ENCODE assay signal across 8 cellular contexts in genomic region chr15:90664650-90665287, GRCh38. TPM values are rescaled to one million over a fixed set of nuclear protein-coding genes. Genes with fewer than 3 reads are reported as not detected.
DNase-seq lines count a peak whose midpoint lies in the region; ATAC-seq and TF ChIP-seq lines count a peak whose summit lies in the region.

No MANE protein-coding gene starts in this region.

- H3K9me3 Mint-ChIP-seq in activated CD4-positive, alpha-beta T cell treated with anti-CD3 and anti-CD28 coated beads for 36 hours (ENCODE audit: low read depth) = no peaks in the 10 kb centered on the region
- H3K9me3 Mint-ChIP-seq in stimulated activated memory B cell treated with anti-CD40 and anti-IgM and Interleukin-4, amounts not matched to agents 10 μg/mL and 1 μg/mL and 100 μg/mL, for 72 hours = no peaks in the 10 kb centered on the region

- POLR2A ChIA-PET in activated CD4-positive, alpha-beta T cell treated with anti-CD3 and anti-CD28 coated beads for 36 hours (lab: Charles Lee) = interaction anchor here (0.5 kb wide), 1 partner anchor 52 kb away, joined by 3 read pairs; the partner anchor contains the start of gene BLM

- no peaks in the 10 kb centered on the region for H3K9me3 ChIP-seq in adrenal gland (replicated peaks in 1 of 3)
- H3K9me3 ChIP-seq in right cardiac atrium (ENCODE audit: control insufficient read depth, low read length) = no peaks in the 10 kb centered on the region

- no peak for TF ChIP-seq POLR2A in adrenal gland (IDR thresholded peaks at IDR 0.05)

- TF ChIP-seq CTCF in adrenal gland (IDR thresholded peaks at IDR 0.05) = no peak

- H3K4me3 Mint-ChIP-seq in activated CD4-positive, alpha-beta T cell treated with anti-CD3 and anti-CD28 coated beads for 36 hours = peak overlapping the region; percentile 71
- peak overlapping the region; percentile 83 for H3K4me3 Mint-ChIP-seq in stimulated activated memory B cell treated with anti-CD40 and anti-IgM and Interleukin-4, amounts not matched to agents 10 μg/mL and 1 μg/mL and 100 μg/mL, for 72 hours

- CTCF ChIA-PET in activated CD4-positive, alpha-beta T cell treated with anti-CD3 and anti-CD28 coated beads for 36 hours (lab: Charles Lee) = interaction anchor here (0.6 to 1.8 kb wide), 4 partner anchors 12 to 276 kb away, joined by 3 to 7 read pairs (median 4); no protein-coding TSS in a partner anchor

- intact Hi-C loops in activated CD4-positive, alpha-beta T cell treated with anti-CD3 and anti-CD28 coated beads for 36 hours (cut with DNase I, micrococcal nuclease) = loop anchor here in 1 of 2 experiments (5.0 kb wide), 1 partner anchor 223 kb away; no protein-coding TSS in a partner anchor
- intact Hi-C loops in adrenal gland (cut with DNase I) = no loop called here
- intact Hi-C loops in right cardiac atrium (cut with DNase I) = no loop called here

- DNase-seq in activated CD4-positive, alpha-beta T cell treated with anti-CD3 and anti-CD28 coated beads for 36 hours = no peak
- DNase-seq in activated CD4-positive, alpha-beta T cell treated with anti-CD3 and anti-CD28 coated beads for 4 hours = no peak
- peak in 6 of 7 donors; percentile 45 to 76 (median 56) for DNase-seq in adrenal gland
- peak; percentile 73 to 86 (median 82) for DNase-seq in right cardiac atrium
- no peak for DNase-seq in hippocampal formation (lab: John Stamatoyannopoulos, UW)
- DNase-seq in NCI-H524 (lab: John Stamatoyannopoulos, UW) = no peak

- H3K4me1 Mint-ChIP-seq in activated CD4-positive, alpha-beta T cell treated with anti-CD3 and anti-CD28 coated beads for 36 hours = peaks cover 52% of the 10 kb centered on the region
- H3K4me1 Mint-ChIP-seq in stimulated activated memory B cell treated with anti-CD40 and anti-IgM and Interleukin-4, amounts not matched to agents 10 μg/mL and 1 μg/mL and 100 μg/mL, for 72 hours = peaks cover 61% of the 10 kb centered on the region

- no peaks in the 10 kb centered on the region for H3K36me3 ChIP-seq in adrenal gland (replicated peaks in 1 of 2)

- H3K27ac ChIP-seq in adrenal gland (peak overlapping the region in 4 of 5 donors; percentile 75 to 93 (median 89)), right cardiac atrium (ENCODE audit: low read length) (peak overlapping the region; percentile 27)

- peaks cover 5% of the 10 kb centered on the region for H3K36me3 Mint-ChIP-seq in activated CD4-positive, alpha-beta T cell treated with anti-CD3 and anti-CD28 coated beads for 36 hours (ENCODE audit: low read depth)
- H3K36me3 Mint-ChIP-seq in stimulated activated memory B cell treated with anti-CD40 and anti-IgM and Interleukin-4, amounts not matched to agents 10 μg/mL and 1 μg/mL and 100 μg/mL, for 72 hours = no peaks in the 10 kb centered on the region

- H3K4me3 ChIP-seq in adrenal gland (peak overlapping the region in 3 of 4 donors; percentile 17 to 90 (median 56)), right cardiac atrium (ENCODE audit: low read length) (peak overlapping the region; percentile 72)

- WGBS in adrenal gland, 4 donors = 30 to 53% (median 41%) methylated on average over 13 to 28 of the region's 28 CpGs
- 31% methylated on average over 28 of the region's 28 CpGs for WGBS in right cardiac atrium

- ATAC-seq in activated CD4-positive, alpha-beta T cell treated with anti-CD3 and anti-CD28 coated beads for 36 hours = no peak
- ATAC-seq in HG03280 (IDR thresholded peaks at IDR 0.05; ENCODE audit: unreplicated experiment) = peak; percentile 14
- peak; percentile 78 to 79 for ATAC-seq in right cardiac atrium
- ATAC-seq in stimulated activated memory B cell treated with anti-CD40 and anti-IgM and Interleukin-4, amounts not matched to agents 10 μg/mL and 1 μg/mL and 100 μg/mL, for 72 hours = peak; percentile 2

- H3K27me3 ChIP-seq in adrenal gland (no peaks in the 10 kb centered on the region), right cardiac atrium (ENCODE audit: control insufficient read depth, insufficient read depth) (no peaks in the 10 kb centered on the region)

- peak overlapping the region; percentile 72 for H3K27ac Mint-ChIP-seq in activated CD4-positive, alpha-beta T cell treated with anti-CD3 and anti-CD28 coated beads for 36 hours
- H3K27ac Mint-ChIP-seq in stimulated activated memory B cell treated with anti-CD40 and anti-IgM and Interleukin-4, amounts not matched to agents 10 μg/mL and 1 μg/mL and 100 μg/mL, for 72 hours = peak overlapping the region; percentile 96

- peaks cover 9 to 18% of the 10 kb centered on the region in 2 donors for H3K4me1 ChIP-seq in adrenal gland (replicated peaks in 1 of 2)
- H3K4me1 ChIP-seq in right cardiac atrium (ENCODE audit: control insufficient read depth, insufficient read depth, low read length) = no peaks in the 10 kb centered on the region

- H3K27me3 Mint-ChIP-seq in activated CD4-positive, alpha-beta T cell treated with anti-CD3 and anti-CD28 coated beads for 36 hours = peaks cover 22% of the 10 kb centered on the region
- peaks cover 42% of the 10 kb centered on the region for H3K27me3 Mint-ChIP-seq in stimulated activated memory B cell treated with anti-CD40 and anti-IgM and Interleukin-4, amounts not matched to agents 10 μg/mL and 1 μg/mL and 100 μg/mL, for 72 hours

RNA-seq across cellular contexts. Expression of gene BLM, which starts 52.4 kb away (rescaled TPM):
- total RNA-seq in activated CD4-positive, alpha-beta T cell treated with anti-CD3 and anti-CD28 coated beads for 36 hours = 10 to 100 TPM; 59.5 to 73.7 TPM
- 1 to 10 TPM in 6 of 8 donors, under 1 TPM in 2; 0.24 to 4.5 (median 1.2) TPM for total RNA-seq in adrenal gland
- polyA plus RNA-seq in adrenal gland = 1 to 10 TPM; 1.1 to 2.2 (median 1.4) TPM
- 10 to 100 TPM in 3 of 4 donors, 1 to 10 TPM in 1; 8.1 to 45.3 (median 29.0) TPM for total RNA-seq in right cardiac atrium
- polyA plus RNA-seq in right cardiac atrium = 17.3 TPM

Comparison
In these comparisons a context has a peak if more than half of its experiments do, and no peak if none do; other contexts are left out.
1. DNase-seq: peak in adrenal gland (6 of 7) and right cardiac atrium (3 of 3); none in activated CD4-positive, alpha-beta T cell treated with anti-CD3 and anti-CD28 coated beads for 36 hours (single experiment), activated CD4-positive, alpha-beta T cell treated with anti-CD3 and anti-CD28 coated beads for 4 hours (0 of 2), hippocampal formation (0 of 2) and NCI-H524 (0 of 2).